ENCODE assay signal across 22 cellular contexts in genomic region chr2:135097532-135098231, GRCh38. TPM values are rescaled to one million over a fixed set of nuclear protein-coding genes. Genes with fewer than 3 reads are reported as not detected.
DNase-seq lines count a peak whose midpoint lies in the region; ATAC-seq, FAIRE-seq and TF ChIP-seq lines count a peak whose summit lies in the region.
"Had no signal": no experiment of that assay in that cellular context is flagged by ENCODE, and none has a peak within 500 bp of the region (broad histone marks: within the 10 kb centered on the region; RNA-seq: fewer than 3 reads in every experiment).

No MANE protein-coding gene starts in this region.

- peaks cover 9% of the 10 kb centered on the region for H3K4me1 Mint-ChIP-seq in osteocyte (ENCODE audit: unreplicated experiment)
- H3K4me1 Mint-ChIP-seq: GM23338 had no signal

- H4K20me1 ChIP-seq in HepG2 (ENCODE audit: insufficient read depth, low read length) (no peaks in the 10 kb centered on the region), K562 (replicated peaks; ENCODE audit: control insufficient read depth, insufficient read depth, low read length) (no peaks in the 10 kb centered on the region)

- ATAC-seq in HepG2 (no peak), right lobe of liver (no peak), K562 (no peak)
- ATAC-seq: GM23338 had no signal

- H3K4me3 Mint-ChIP-seq in osteocyte (ENCODE audit: unreplicated experiment): no peak overlapping the region
- H3K4me3 Mint-ChIP-seq: CD4-positive, alpha-beta memory T cell; GM23338 had no signal

- H3K36me3 ChIP-seq in HepG2 (replicated peaks in 1 of 2; ENCODE audit: control insufficient read depth in 1 of 2, insufficient read depth in 2 of 2, low read length in 2 of 2) (peaks cover 2 to 26% of the 10 kb centered on the region in 2 experiments; a peak in 4 of 5 replicates), right lobe of liver (no peaks in the 10 kb centered on the region), K562 (ENCODE audit: control insufficient read depth, insufficient read depth, low read length) (peaks cover 36% of the 10 kb centered on the region), SJCRH30 (peaks cover 35% of the 10 kb centered on the region)
- H3K36me3 ChIP-seq: BE2C had no signal

- H3K27ac ChIP-seq in HepG2 (ENCODE audit: extremely low read length, insufficient read depth, low read length): no peak overlapping the region
- H3K27ac ChIP-seq in right lobe of liver: no peak overlapping the region
- H3K27ac ChIP-seq in K562 (ENCODE audit: extremely low read depth, low read depth, low read length): no peak overlapping the region
- H3K27ac ChIP-seq in SJCRH30: no peak overlapping the region

- in situ Hi-C loops in HepG2 (cut with HindIII; ENCODE audit: extremely low pct_ligation_motif_present, low pct_unique_long_range_greater_than_20kb) (no loop called here), K562 (cut with MboI) (no loop called here)

- no peaks in the 10 kb centered on the region for H3K9me1 ChIP-seq in K562 (ENCODE audit: control insufficient read depth, insufficient read depth, low read length)

- no peak for FAIRE-seq in HepG2 (lab: Jason Lieb, UNC)
- FAIRE-seq in K562 (lab: Jason Lieb, UNC): peak; percentile 77
- peak; percentile 45 for FAIRE-seq in islet of Langerhans (lab: Jason Lieb, UNC)
- FAIRE-seq: A204.1, GM12892, GM18507, H54 had no signal

- no peaks in the 10 kb centered on the region for H3K27me3 Mint-ChIP-seq in osteocyte (ENCODE audit: unreplicated experiment)
- H3K27me3 Mint-ChIP-seq: CD4-positive, alpha-beta memory T cell had no signal

- no peak overlapping the region for H2AFZ ChIP-seq in HepG2 (ENCODE audit: low read length)
- H2AFZ ChIP-seq in K562 (ENCODE audit: low read depth, low read length): no peak overlapping the region
- H2AFZ ChIP-seq: GM23338 had no signal

- no peak overlapping the region for H3K27ac Mint-ChIP-seq in osteocyte (ENCODE audit: unreplicated experiment)
- H3K27ac Mint-ChIP-seq: CD4-positive, alpha-beta memory T cell; GM23338 had no signal

- POLR2A ChIA-PET in HepG2 (lab: Yijun Ruan, JAX): no interaction called here
- POLR2A ChIA-PET in K562 (lab: Yijun Ruan, JAX): interaction anchor here (0.5 kb wide), 1 partner anchor 68 kb away, joined by 3 read pairs; no protein-coding TSS in a partner anchor

- 95% methylated on average over 2 of the region's 2 CpGs for WGBS in HepG2 (ENCODE audit: low lambda C conversion rate)
- 96% methylated on average over 2 of the region's 2 CpGs for WGBS in right lobe of liver (ENCODE audit: insufficient coverage, low coverage, low lambda C conversion rate, missing lambda C conversion rate)
- WGBS in K562 (ENCODE audit: insufficient coverage, low coverage, missing lambda C conversion rate): 67% methylated on average over 2 of the region's 2 CpGs

- DNase-seq in HepG2 (ENCODE audit: low spot score): no peak
- DNase-seq in right lobe of liver: no peak
- DNase-seq in K562 (ENCODE audit: extremely low read depth in 1 of 4, low spot score in 3 of 4): no peak
- DNase-seq in osteocyte (ENCODE audit: extremely low spot score, unreplicated experiment): no peak
- no peak for DNase-seq in KG1 (lab: John Stamatoyannopoulos, UW)
- DNase-seq in SJCRH30: no peak
- DNase-seq: ACHN; BE2C; C1 segment of cervical spinal cord; CD4-positive, alpha-beta memory T cell; DMS153; DMS79; GDM1; HCEC 1CT had no signal

- TF ChIP-seq CTCF in HepG2 (CRISPR knock-in tag; IDR thresholded peaks at IDR 0.05) (no peak), right lobe of liver (IDR thresholded peaks at IDR 0.05) (no peak), K562 (IDR thresholded peaks at IDR 0.05 in 2 of 3, conservative IDR thresholded peaks at IDR 0.05 in 1 of 3; ENCODE audit: insufficient read depth in 2 of 3, low read depth in 1 of 3, low read length in 3 of 3) (no peak), osteocyte (IDR thresholded peaks at IDR 0.05) (no peak)

- H3K9ac ChIP-seq in HepG2 (ENCODE audit: insufficient read depth, low read depth, low read length) (no peak overlapping the region), K562 (ENCODE audit: insufficient read depth in 1 of 2, low read depth in 2 of 2, low read length in 2 of 2) (no peak overlapping the region)

- H3K27me3 ChIP-seq in HepG2 (ENCODE audit: control insufficient read depth in 1 of 2, insufficient read depth in 2 of 2, low read length in 2 of 2): no peaks in the 10 kb centered on the region
- H3K27me3 ChIP-seq in right lobe of liver: no peaks in the 10 kb centered on the region
- no peaks in the 10 kb centered on the region for H3K27me3 ChIP-seq in K562 (ENCODE audit: control insufficient read depth in 2 of 2, insufficient read depth in 2 of 2, low read length in 2 of 2)
- H3K27me3 ChIP-seq in SJCRH30: no peaks in the 10 kb centered on the region
- H3K27me3 ChIP-seq: BE2C had no signal

- TF ChIP-seq POLR2A in HepG2 (IDR thresholded peaks at IDR 0.05; ENCODE audit: insufficient read depth in 1 of 2, low read depth in 2 of 2, low read length in 2 of 2) (no peak), right lobe of liver (IDR thresholded peaks at IDR 0.05) (no peak), K562 (conservative IDR thresholded peaks at IDR 0.05) (no peak)

- CTCF ChIA-PET in HepG2 (lab: Yijun Ruan, JAX; ENCODE audit: low intra/inter-chr PET ratio, low total read pairs) (no interaction called here), K562 (lab: Yijun Ruan, JAX; ENCODE audit: low intra/inter-chr PET ratio) (no interaction called here)

- H3K79me2 ChIP-seq in HepG2 (ENCODE audit: insufficient read depth, low read length) (no peaks in the 10 kb centered on the region), K562 (ENCODE audit: control insufficient read depth, insufficient read depth, low read length) (no peaks in the 10 kb centered on the region; the same call in 2 of the 3 replicates)

- H3K4me3 ChIP-seq in HepG2 (replicated peaks in 1 of 3; ENCODE audit: insufficient read depth in 1 of 3, low read depth in 2 of 3, low read length in 3 of 3): no peak overlapping the region
- H3K4me3 ChIP-seq in right lobe of liver: no peak overlapping the region
- no peak overlapping the region for H3K4me3 ChIP-seq in K562
- H3K4me3 ChIP-seq in SJCRH30: no peak overlapping the region
- H3K4me3 ChIP-seq: GM23338 had no signal

- intact Hi-C loops in HepG2 (cut with micrococcal nuclease; ENCODE audit: unreplicated experiment): no loop called here
- intact Hi-C loops in right lobe of liver (cut with DNase I): no loop called here
- intact Hi-C loops in K562 (cut with micrococcal nuclease): no loop called here

- H3K4me2 ChIP-seq in HepG2 (ENCODE audit: low read depth, low read length) (no peak overlapping the region), K562 (ENCODE audit: insufficient read depth, low read length) (no peak overlapping the region)
- H3K4me2 ChIP-seq: GM23338 had no signal

- peaks cover 21% of the 10 kb centered on the region for H3K36me3 Mint-ChIP-seq in osteocyte (ENCODE audit: unreplicated experiment)

- BruUV-seq in HepG2 (replicated peaks; lab: Mats Ljungman, UMichigan) (no TSS peak), K562 (replicated peaks; lab: Mats Ljungman, UMichigan) (no TSS peak)

- H3K9me3 ChIP-seq in HepG2 (ENCODE audit: low read length): no peaks in the 10 kb centered on the region
- no peaks in the 10 kb centered on the region for H3K9me3 ChIP-seq in right lobe of liver
- H3K9me3 ChIP-seq in K562 (replicated peaks; ENCODE audit: control insufficient read depth, insufficient read depth, low read depth, low read length): no peaks in the 10 kb centered on the region
- H3K9me3 ChIP-seq in SJCRH30 (replicated peaks): no peaks in the 10 kb centered on the region
- H3K9me3 ChIP-seq: BE2C had no signal

- no peak for TF ChIP-seq EP300 in HepG2 (IDR thresholded peaks at IDR 0.05; ENCODE audit: low read depth in 2 of 2, low read length in 2 of 2)
- TF ChIP-seq EP300 in HepG2 (CRISPR knock-in tag; IDR thresholded peaks at IDR 0.05; ENCODE audit: borderline replicate concordance): no peak
- no peak for TF ChIP-seq EP300 in K562 (IDR thresholded peaks at IDR 0.05; ENCODE audit: low read length)

- H3K4me1 ChIP-seq in HepG2 (ENCODE audit: insufficient read depth, low read length): peaks cover 19% of the 10 kb centered on the region
- no peaks in the 10 kb centered on the region for H3K4me1 ChIP-seq in right lobe of liver
- no peaks in the 10 kb centered on the region for H3K4me1 ChIP-seq in K562 (replicated peaks in 1 of 2; ENCODE audit: control insufficient read depth in 2 of 2, insufficient read depth in 2 of 2, low read length in 2 of 2)
- peaks cover 12% of the 10 kb centered on the region for H3K4me1 ChIP-seq in SJCRH30
- H3K4me1 ChIP-seq: BE2C had no signal

- H3K9me3 Mint-ChIP-seq in osteocyte (ENCODE audit: unreplicated experiment): no peaks in the 10 kb centered on the region
- H3K9me3 Mint-ChIP-seq: CD4-positive, alpha-beta memory T cell; GM23338 had no signal

- TF ChIP-seq RAD21 in HepG2 (CRISPR knock-in tag; IDR thresholded peaks at IDR 0.05) (no peak), K562 (CRISPR knock-in tag; conservative IDR thresholded peaks at IDR 0.05 in 1 of 2, IDR thresholded peaks at IDR 0.05 in 1 of 2) (no peak)

RNA-seq across cellular contexts. Expression of gene RAB3GAP1, which starts 45.6 kb away (rescaled TPM):
- 48.8 and 61.5 TPM in 2 replicates for total RNA-seq in HepG2 (2016; rRNA removed; fragmentation: Illumina TruSeq; extraction: Trizol)
- 10.1 and 10.4 TPM in 2 replicates for total RNA-seq in HepG2 (2016; cell fraction: cytosol; rRNA removed; fragmentation: Illumina TruSeq; extraction: Trizol; ENCODE audit: low read depth)
- total RNA-seq in HepG2 (2016; cell fraction: insoluble cytoplasmic fraction; rRNA removed; fragmentation: Illumina TruSeq; extraction: Trizol): 45.4 and 58.4 TPM in 2 replicates
- 12.2 and 13.5 TPM in 2 replicates for total RNA-seq in HepG2 (2016; cell fraction: membrane; rRNA removed; fragmentation: Illumina TruSeq; extraction: Trizol)
- 54.7 and 54.9 TPM in 2 replicates for total RNA-seq in HepG2 (2016; cell fraction: nucleus; rRNA removed; fragmentation: Illumina TruSeq; extraction: Trizol)
- polyA plus RNA-seq in HepG2 (2011; rRNA removed): 15.2 and 16.7 TPM in 2 replicates
- 8.9 and 14.0 TPM in 2 replicates for polyA plus RNA-seq in HepG2 (2011; cell fraction: cytosol; rRNA removed)
- polyA plus RNA-seq in HepG2 (2011; cell fraction: nucleus; rRNA removed): 10.0 and 18.3 TPM in 2 replicates
- polyA plus RNA-seq in HepG2 (2012): 40.0 and 40.4 TPM in 2 replicates
- 2.7 and 3.5 TPM in 2 replicates for polyA plus RNA-seq in HepG2 (2016; cell fraction: cytosol; fragmentation: Illumina TruSeq; extraction: Trizol; ENCODE audit: low read depth)
- polyA plus RNA-seq in HepG2 (2016; cell fraction: insoluble cytoplasmic fraction; fragmentation: Illumina TruSeq; extraction: Trizol; ENCODE audit: low read depth): 35.7 and 42.8 TPM in 2 replicates
- 5.6 and 6.4 TPM in 2 replicates for polyA plus RNA-seq in HepG2 (2016; cell fraction: membrane; fragmentation: Illumina TruSeq; extraction: Trizol; ENCODE audit: low read depth)
- polyA plus RNA-seq in HepG2 (2016; cell fraction: nucleus; fragmentation: Illumina TruSeq; extraction: Trizol; ENCODE audit: insufficient read depth, low read depth): 40.5 and 41.0 TPM in 2 replicates
- 10.6 and 21.9 TPM in 2 replicates for polyA minus RNA-seq in HepG2 (2011; rRNA and poly(A)+ RNA removed; ENCODE audit: low replicate concordance)
- polyA minus RNA-seq in HepG2 (2011; cell fraction: cytosol; rRNA and poly(A)+ RNA removed): 28.9 and 29.0 TPM in 2 replicates
- 76.7 and 89.1 TPM in 2 replicates for polyA minus RNA-seq in HepG2 (2011; cell fraction: nucleus; rRNA and poly(A)+ RNA removed)
- 10 to 100 TPM; 13.9 to 17.8 (median 15.9) TPM for total RNA-seq in right lobe of liver
- total RNA-seq in K562 (2011; cell fraction: chromatin; rRNA removed; ENCODE audit: low replicate concordance): 46.1 and 127 TPM in 2 replicates
- total RNA-seq in K562 (2011; cell fraction: nucleolus; rRNA removed): 17.7 and 24.5 TPM in 2 replicates
- total RNA-seq in K562 (2011; cell fraction: nucleoplasm; rRNA removed): 49.3 and 67.2 TPM in 2 replicates
- total RNA-seq in K562 (2014; rRNA removed): 23.6 and 28.1 TPM in 2 replicates
- 48.6 and 56.6 TPM in 2 replicates for total RNA-seq in K562 (2014; rRNA removed; fragmentation: Illumina TruSeq; extraction: Trizol)
- 38.0 and 40.7 TPM in 2 replicates for total RNA-seq in K562 (2015; rRNA removed; fragmentation: Illumina TruSeq; extraction: Trizol)
- total RNA-seq in K562 (2021): 33.0 and 35.0 TPM in 2 replicates
- 19.1 and 25.0 TPM in 2 replicates for polyA plus RNA-seq in K562 (2011; rRNA removed)
- 7.2 and 17.3 TPM in 2 replicates for polyA plus RNA-seq in K562 (2011; cell fraction: cytosol; rRNA removed)
- 14.1 and 18.3 TPM in 2 replicates for polyA plus RNA-seq in K562 (2011; cell fraction: nucleus; rRNA removed)
- 28.3 and 38.9 TPM in 2 replicates for polyA plus RNA-seq in K562 (2012)
- 32.9 and 38.0 TPM in 2 replicates for polyA plus RNA-seq in K562 (2014; fragmentation: Illumina TruSeq; extraction: Trizol)
- polyA plus RNA-seq in K562 (2014; fragmentation: Nextera tagmentation; extraction: Ambion mirVana): 10 to 100 TPM; 15.5 to 35.6 TPM
- polyA plus RNA-seq in K562 (2014; rRNA removed): 24.4 and 27.3 TPM in 2 replicates
- 66.9 and 67.5 TPM in 2 replicates for polyA minus RNA-seq in K562 (2011; rRNA and poly(A)+ RNA removed)
- 23.8 and 28.3 TPM in 2 replicates for polyA minus RNA-seq in K562 (2011; cell fraction: cytosol; rRNA and poly(A)+ RNA removed)
- polyA minus RNA-seq in K562 (2011; cell fraction: nucleus; rRNA and poly(A)+ RNA removed): 18.6 and 30.9 TPM in 2 replicates
- 46.7 and 48.3 TPM in 2 replicates for total RNA-seq in osteocyte
- 46.2 and 52.9 TPM in 2 replicates for total RNA-seq in SJCRH30 (2014; rRNA removed; shearing (Covaris generic))

RNA-seq across cellular contexts. Expression of gene MAP3K19, which starts 50.4 kb away (rescaled TPM):
- total RNA-seq in HepG2 (2016; rRNA removed; fragmentation: Illumina TruSeq; extraction: Trizol) (not detected in 2 replicates), right lobe of liver (not detected), K562 (2014; rRNA removed) (not detected in 2 replicates), K562 (2014; rRNA removed; fragmentation: Illumina TruSeq; extraction: Trizol) (not detected in 2 replicates), K562 (2015; rRNA removed; fragmentation: Illumina TruSeq; extraction: Trizol) (not detected in 2 replicates), K562 (2021) (not detected in 2 replicates), osteocyte (not detected in 2 replicates)
- total RNA-seq in HepG2 (2016; cell fraction: cytosol; rRNA removed; fragmentation: Illumina TruSeq; extraction: Trizol; ENCODE audit: low read depth): not detected in 2 replicates
- not detected in 2 replicates for total RNA-seq in HepG2 (2016; cell fraction: insoluble cytoplasmic fraction; rRNA removed; fragmentation: Illumina TruSeq; extraction: Trizol)
- not detected in 2 replicates for total RNA-seq in HepG2 (2016; cell fraction: membrane; rRNA removed; fragmentation: Illumina TruSeq; extraction: Trizol)
- total RNA-seq in HepG2 (2016; cell fraction: nucleus; rRNA removed; fragmentation: Illumina TruSeq; extraction: Trizol): not detected in 2 replicates
- polyA plus RNA-seq in HepG2 (2011; rRNA removed) (not detected in 2 replicates), K562 (2011; rRNA removed) (not detected in 2 replicates), K562 (2014; fragmentation: Illumina TruSeq; extraction: Trizol) (not detected in 2 replicates), K562 (2014; fragmentation: Nextera tagmentation; extraction: Ambion mirVana) (not detected), K562 (2014; rRNA removed) (0.29 TPM in 1 of 2 replicates, not detected in the other)
- not detected in 2 replicates for polyA plus RNA-seq in HepG2 (2011; cell fraction: cytosol; rRNA removed)
- not detected in 2 replicates for polyA plus RNA-seq in HepG2 (2011; cell fraction: nucleus; rRNA removed)
- not detected in 2 replicates for polyA plus RNA-seq in HepG2 (2012)
- polyA plus RNA-seq in HepG2 (2016; cell fraction: cytosol; fragmentation: Illumina TruSeq; extraction: Trizol; ENCODE audit: low read depth): not detected in 2 replicates
- not detected in 2 replicates for polyA plus RNA-seq in HepG2 (2016; cell fraction: insoluble cytoplasmic fraction; fragmentation: Illumina TruSeq; extraction: Trizol; ENCODE audit: low read depth)
- not detected in 2 replicates for polyA plus RNA-seq in HepG2 (2016; cell fraction: membrane; fragmentation: Illumina TruSeq; extraction: Trizol; ENCODE audit: low read depth)
- not detected in 2 replicates for polyA plus RNA-seq in HepG2 (2016; cell fraction: nucleus; fragmentation: Illumina TruSeq; extraction: Trizol; ENCODE audit: insufficient read depth, low read depth)
- not detected in 2 replicates for polyA minus RNA-seq in HepG2 (2011; rRNA and poly(A)+ RNA removed; ENCODE audit: low replicate concordance)
- polyA minus RNA-seq in HepG2 (2011; cell fraction: cytosol; rRNA and poly(A)+ RNA removed): not detected in 2 replicates
- polyA minus RNA-seq in HepG2 (2011; cell fraction: nucleus; rRNA and poly(A)+ RNA removed): not detected in 2 replicates
- total RNA-seq in K562 (2011; cell fraction: chromatin; rRNA removed; ENCODE audit: low replicate concordance): not detected in 2 replicates
- not detected in 2 replicates for total RNA-seq in K562 (2011; cell fraction: nucleolus; rRNA removed)
- not detected in 2 replicates for total RNA-seq in K562 (2011; cell fraction: nucleoplasm; rRNA removed)
- not detected in 2 replicates for polyA plus RNA-seq in K562 (2011; cell fraction: cytosol; rRNA removed)
- not detected in 2 replicates for polyA plus RNA-seq in K562 (2011; cell fraction: nucleus; rRNA removed)
- not detected in 2 replicates for polyA plus RNA-seq in K562 (2012)
- not detected in 2 replicates for polyA minus RNA-seq in K562 (2011; rRNA and poly(A)+ RNA removed)
- polyA minus RNA-seq in K562 (2011; cell fraction: cytosol; rRNA and poly(A)+ RNA removed): not detected in 2 replicates
- not detected in 2 replicates for polyA minus RNA-seq in K562 (2011; cell fraction: nucleus; rRNA and poly(A)+ RNA removed)
- total RNA-seq in SJCRH30 (2014; rRNA removed; shearing (Covaris generic)): not detected in 2 replicates
- total RNA-seq: CD4-positive, alpha-beta memory T cell; Daoy; GM23338; HT-29 had no signal
- polyA plus RNA-seq: CD4-positive, alpha-beta memory T cell; GM23338 had no signal

Comparison
In these comparisons a context has a peak if more than half of its experiments do, and no peak if none do; other contexts are left out.
1. Of the 241 proteins assayed by ChIP-seq in both HepG2 and K562: peak only in HepG2: MAFF; only in K562: MAFG and ZFP36; in both: none; in neither: 237; mixed calls (peak in some experiments, not most) for 1.